In genomic region chr16:858971-859370, GRCh38 we compare ENCODE assay signal across 19 cellular contexts. TPM values are rescaled to one million over a fixed set of nuclear protein-coding genes. Genes with fewer than 3 reads are reported as not detected.
"Had no signal": no experiment of that assay in that cellular context is flagged by ENCODE, and none has a peak within 500 bp of the region (broad histone marks: within the 10 kb centered on the region; RNA-seq: fewer than 3 reads in every experiment).

No MANE protein-coding gene starts in this region.

RNA-seq across cellular contexts. Expression of gene GNG13, which starts 58.4 kb away (rescaled TPM):
- total RNA-seq: activated naive CD4-positive, alpha-beta T cell treated with anti-CD3 and anti-CD28 coated beads for 36 hours; activated naive CD4-positive, alpha-beta T cell treated with anti-CD3 and anti-CD28 coated beads, Interleukin-2, amount 50 U/mL, for 72 hours; activated naive CD8-positive, alpha-beta T cell treated with anti-CD3 and anti-CD28 coated beads for 36 hours; activated naive CD8-positive, alpha-beta T cell treated with anti-CD3 and anti-CD28 coated beads, Interleukin-2, amount 10 ng/mL, durations not matched to agents 7 days and 5 days; activated T-cell treated with anti-CD3 and anti-CD28 coated beads, Interleukin-2, amount 50 U/mL, for 4 hours; activated T-cell treated with anti-CD3 and anti-CD28 coated beads, Interleukin-2, amount 50 U/mL, for 72 hours; activated T-helper 1 cell treated with anti-CD3 and anti-CD28 coated beads, Interleukin-12 subunit alpha, Interleukin-12 subunit beta, Interleukin-2, Interleukin-4 antibody, amounts not matched to agents 30 ng/mL and 10 ng/mL and 1 ng/mL, durations not matched to agents 14 hours and 24 hours and 36 hours; activated T-helper 17 cell treated with anti-CD3 and anti-CD28 coated beads, Interleukin-2, amount 50 U/mL, for 72 hours; activated T-helper 2 cell treated with anti-CD3 and anti-CD28 coated beads, Interferon-gamma antibody, Interleukin-2, Interleukin-4, amounts not matched to agents 10 μg/mL and 5 μg/mL and 100 μg/mL, durations not matched to agents 14 hours and 24 hours and 36 hours; adrenal gland; aorta; ascending aorta; astrocyte; body of pancreas; breast epithelium; bronchial epithelial cell; cardiac muscle cell; cardiac septum had no signal
- polyA plus RNA-seq: adipose tissue, adrenal gland, aorta had no signal
